Comparison of ENCODE assay signal across 12 cellular contexts in the genomic region with DNA sequence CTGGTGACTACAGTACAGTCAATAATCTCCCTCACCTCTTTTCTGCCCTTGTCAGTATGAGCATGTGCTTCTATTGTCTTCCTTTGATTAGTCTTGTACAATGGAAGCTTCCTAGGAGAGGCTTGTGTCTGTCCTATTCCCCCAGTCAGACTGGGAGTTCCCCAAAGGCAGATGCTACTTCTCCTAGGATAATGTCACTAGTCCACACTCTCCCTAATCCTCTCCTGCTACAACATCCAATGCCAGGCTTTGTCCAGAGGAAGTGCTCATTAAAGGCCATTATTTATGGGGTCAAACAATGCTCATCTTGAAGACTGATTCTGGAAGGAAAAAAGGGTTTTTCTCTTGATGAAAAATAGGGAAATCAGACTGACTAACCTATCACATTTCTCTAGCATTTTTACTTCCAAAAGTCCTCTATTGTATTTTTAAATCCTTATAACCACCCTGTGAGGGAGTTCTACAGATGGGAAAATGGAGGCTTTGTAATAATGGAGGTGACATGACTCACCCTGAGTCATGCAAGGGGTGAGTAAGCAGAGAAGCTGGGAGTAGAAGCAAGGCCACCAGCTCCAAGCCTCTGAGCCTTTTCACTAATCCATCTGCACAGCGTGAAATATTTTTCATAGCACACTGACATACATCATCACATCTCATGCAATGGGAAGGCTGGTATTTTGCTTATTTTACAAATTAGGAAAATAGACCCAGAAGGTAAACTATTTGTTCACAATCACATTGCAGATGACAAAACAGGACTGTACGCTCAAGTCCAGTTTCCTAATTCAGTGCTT.
DNase-seq lines count a peak whose midpoint lies in the region; ATAC-seq and TF ChIP-seq lines count a peak whose summit lies in the region.
"Had no signal": no experiment of that assay in that cellular context is flagged by ENCODE, and none has a peak within 500 bp of the region (broad histone marks: within the 10 kb centered on the region; RNA-seq: fewer than 3 reads in every experiment).

No MANE protein-coding gene starts in this region.

- CTCF ChIA-PET in PC-3 (lab: Charles Lee) = no interaction called here

- H3K9ac ChIP-seq in PC-3 (ENCODE audit: low read length) = no peak overlapping the region

- H4K20me1 ChIP-seq in PC-3 (ENCODE audit: low read length) = no peaks in the 10 kb centered on the region

- no peak overlapping the region for H3K27ac Mint-ChIP-seq in stimulated activated effector memory CD8-positive, alpha-beta T cell treated with anti-CD3 and anti-CD28 coated beads, Interleukin-12 subunit alpha, Interleukin-12 subunit beta, amount 100 ng/mL, for 72 hours
- H3K27ac Mint-ChIP-seq: activated naive CD4-positive, alpha-beta T cell treated with anti-CD3 and anti-CD28 coated beads, Interleukin-2, amount 50 U/mL, for 24 hours had no signal

- H3K27me3 ChIP-seq in PC-3 (ENCODE audit: low read length) (peaks cover 7% of the 10 kb centered on the region; the same call in 1 of the 2 replicates), vagina (no peaks in the 10 kb centered on the region)
- H3K27me3 ChIP-seq: gastroesophageal sphincter had no signal

- no peaks in the 10 kb centered on the region for H3K36me3 Mint-ChIP-seq in stimulated activated effector memory CD8-positive, alpha-beta T cell treated with anti-CD3 and anti-CD28 coated beads, Interleukin-12 subunit alpha, Interleukin-12 subunit beta, amount 100 ng/mL, for 72 hours
- H3K36me3 Mint-ChIP-seq: activated naive CD4-positive, alpha-beta T cell treated with anti-CD3 and anti-CD28 coated beads, Interleukin-2, amount 50 U/mL, for 24 hours had no signal

- no peak overlapping the region for H3K4me2 ChIP-seq in PC-3 (ENCODE audit: low read length)

- no peaks in the 10 kb centered on the region for H3K4me1 Mint-ChIP-seq in stimulated activated effector memory CD8-positive, alpha-beta T cell treated with anti-CD3 and anti-CD28 coated beads, Interleukin-12 subunit alpha, Interleukin-12 subunit beta, amount 100 ng/mL, for 72 hours
- H3K4me1 Mint-ChIP-seq: activated naive CD4-positive, alpha-beta T cell treated with anti-CD3 and anti-CD28 coated beads, Interleukin-2, amount 50 U/mL, for 24 hours; neural crest cell had no signal

- ATAC-seq in PC-3 (peak; percentile 45; the same call in 1 of the 2 replicates), esophagus mucosa (peak; percentile 100)
- peak; percentile 60 for ATAC-seq in stimulated activated effector memory CD8-positive, alpha-beta T cell treated with anti-CD3 and anti-CD28 coated beads, Interleukin-12 subunit alpha, Interleukin-12 subunit beta, amount 100 ng/mL, for 72 hours
- ATAC-seq: gastroesophageal sphincter had no signal

- no TSS peak for BruUV-seq in PC-3 (replicated peaks; lab: Mats Ljungman, UMichigan)

- H2AFZ ChIP-seq in PC-3 (ENCODE audit: low read length) = no peak overlapping the region

- DNase-seq in stimulated activated CD4-positive, alpha-beta T cell treated with anti-CD3 and anti-CD28 coated beads, Interleukin-15, amount 100 ng/mL, for 24 hours = peak; percentile 27
- no peak for DNase-seq in stimulated activated CD4-positive, alpha-beta T cell treated with anti-CD3 and anti-CD28 coated beads, Interleukin-12 subunit alpha, Interleukin-12 subunit beta, amount 100 ng/mL, for 4 hours
- DNase-seq in PC-3 (peak; percentile 71), vagina (ENCODE audit: extremely low spot score in 2 of 2) (no peak), NCI-H2227 treated with DMSO at 0.1 percent for 48 hours (lab: John Stamatoyannopoulos, UW) (no peak), SIG-M5 treated with dmso at 0.1 percent for 504 hours (lab: John Stamatoyannopoulos, UW; ENCODE audit: unreplicated experiment) (no peak)
- no peak for DNase-seq in stimulated activated effector memory CD8-positive, alpha-beta T cell treated with anti-CD3 and anti-CD28 coated beads, Interleukin-12 subunit alpha, Interleukin-12 subunit beta, amount 100 ng/mL, for 72 hours (ENCODE audit: low spot score in 2 of 2)
- DNase-seq: NCI-H1436 had no signal

- no peak overlapping the region for H3K4me3 Mint-ChIP-seq in stimulated activated effector memory CD8-positive, alpha-beta T cell treated with anti-CD3 and anti-CD28 coated beads, Interleukin-12 subunit alpha, Interleukin-12 subunit beta, amount 100 ng/mL, for 72 hours
- H3K4me3 Mint-ChIP-seq: activated naive CD4-positive, alpha-beta T cell treated with anti-CD3 and anti-CD28 coated beads, Interleukin-2, amount 50 U/mL, for 24 hours; neural crest cell had no signal

- no peaks in the 10 kb centered on the region for H3K36me3 ChIP-seq in PC-3 (ENCODE audit: low read depth, low read length)
- no peaks in the 10 kb centered on the region for H3K36me3 ChIP-seq in vagina
- H3K36me3 ChIP-seq: gastroesophageal sphincter had no signal

- H3K79me2 ChIP-seq in PC-3 (ENCODE audit: low read length) = no peaks in the 10 kb centered on the region

- intact Hi-C loops in PC-3 (cut with micrococcal nuclease) = no loop called here
- intact Hi-C loops in vagina (cut with DNase I) = no loop called here

- no peak overlapping the region for H3K27ac ChIP-seq in PC-3 (ENCODE audit: low read length)
- H3K27ac ChIP-seq in vagina = no peak overlapping the region
- H3K27ac ChIP-seq: gastroesophageal sphincter had no signal

- no peaks in the 10 kb centered on the region for H3K9me3 Mint-ChIP-seq in stimulated activated effector memory CD8-positive, alpha-beta T cell treated with anti-CD3 and anti-CD28 coated beads, Interleukin-12 subunit alpha, Interleukin-12 subunit beta, amount 100 ng/mL, for 72 hours
- H3K9me3 Mint-ChIP-seq: activated naive CD4-positive, alpha-beta T cell treated with anti-CD3 and anti-CD28 coated beads, Interleukin-2, amount 50 U/mL, for 24 hours had no signal

- no peaks in the 10 kb centered on the region for H3K9me2 ChIP-seq in PC-3 (replicated peaks; ENCODE audit: low read length)

- no peaks in the 10 kb centered on the region for H3F3A ChIP-seq in PC-3 (ENCODE audit: low read length, unreplicated experiment)

- TF ChIP-seq POLR2A in vagina (IDR thresholded peaks at IDR 0.05) = no peak

- POLR2A ChIA-PET in PC-3 (lab: Charles Lee; ENCODE audit: unreplicated experiment) = no interaction called here

- TF ChIP-seq CTCF in PC-3 (conservative IDR thresholded peaks at IDR 0.05; ENCODE audit: low read depth, low read length) (no peak), vagina (IDR thresholded peaks at IDR 0.05) (no peak)

- H3K9me3 ChIP-seq in PC-3 (ENCODE audit: low read length) (no peaks in the 10 kb centered on the region), vagina (no peaks in the 10 kb centered on the region)
- H3K9me3 ChIP-seq: gastroesophageal sphincter had no signal

- H3K4me1 ChIP-seq in PC-3 (ENCODE audit: insufficient read depth, low read length) (0 out of 2 replicates have a peak, but pooled peaks cover 7% of the 10 kb centered on the region), vagina (no peaks in the 10 kb centered on the region)
- H3K4me1 ChIP-seq: gastroesophageal sphincter had no signal

- H3K4me3 ChIP-seq in PC-3 (ENCODE audit: low read length) (no peak overlapping the region), vagina (no peak overlapping the region)
- H3K4me3 ChIP-seq: gastroesophageal sphincter had no signal

Comparison
In these comparisons a context has a peak if more than half of its experiments do, and no peak if none do; other contexts are left out.
1. DNase-seq: peak in stimulated activated CD4-positive, alpha-beta T cell treated with anti-CD3 and anti-CD28 coated beads, Interleukin-15, amount 100 ng/mL, for 24 hours (single experiment) and PC-3 (single experiment); none in stimulated activated CD4-positive, alpha-beta T cell treated with anti-CD3 and anti-CD28 coated beads, Interleukin-12 subunit alpha, Interleukin-12 subunit beta, amount 100 ng/mL, for 4 hours (single experiment), stimulated activated effector memory CD8-positive, alpha-beta T cell treated with anti-CD3 and anti-CD28 coated beads, Interleukin-12 subunit alpha, Interleukin-12 subunit beta, amount 100 ng/mL, for 72 hours (0 of 2), vagina (0 of 2), NCI-H2227 treated with DMSO at 0.1 percent for 48 hours (single experiment) and SIG-M5 treated with dmso at 0.1 percent for 504 hours (single experiment).
2. ATAC-seq: peak in every context shown above with its lines; median percentile 100 in esophagus mucosa; 60 in stimulated activated effector memory CD8-positive, alpha-beta T cell treated with anti-CD3 and anti-CD28 coated beads, Interleukin-12 subunit alpha, Interleukin-12 subunit beta, amount 100 ng/mL, for 72 hours; 45 in PC-3.